In the genomic region with DNA sequence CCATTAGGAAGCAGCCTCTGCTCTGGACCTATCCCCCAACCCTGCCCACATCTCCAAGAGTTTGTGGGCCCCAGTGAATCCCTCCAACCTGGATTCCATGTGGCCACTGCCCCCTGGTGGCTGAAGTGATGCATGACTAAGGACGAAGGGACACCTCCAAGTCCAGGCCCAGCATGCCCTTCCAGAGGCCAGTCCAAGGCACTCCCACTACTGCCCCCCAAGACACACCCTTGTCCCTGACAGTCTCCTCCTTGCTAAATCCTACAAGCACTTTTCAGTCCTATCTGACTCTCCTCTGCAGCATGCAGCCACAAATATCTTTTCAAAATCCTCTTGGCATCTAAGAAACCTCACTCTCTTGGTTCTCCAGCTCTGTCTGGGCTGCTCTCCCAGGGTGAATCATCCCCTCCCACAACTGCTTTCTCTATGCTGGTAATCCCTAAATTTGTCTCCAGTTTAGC, we compare ENCODE assay signal across 8 cellular contexts. TPM values are rescaled to one million over a fixed set of nuclear protein-coding genes. Genes with fewer than 3 reads are reported as not detected.
DNase-seq lines count a peak whose midpoint lies in the region; ATAC-seq lines count a peak whose summit lies in the region.

No MANE protein-coding gene starts in this region.

- peak overlapping the region; percentile 59 to 89 (median 69) for H3K27ac Mint-ChIP-seq in CD4-positive, CD25-positive, alpha-beta regulatory T cell
- peak overlapping the region in 3 of 6 donors; percentile 32 to 78 (median 37) for H3K27ac Mint-ChIP-seq in naive B cell
- H3K27ac Mint-ChIP-seq in stimulated activated effector memory CD8-positive, alpha-beta T cell treated with anti-CD3 and anti-CD28 coated beads, Interleukin-12 subunit alpha, Interleukin-12 subunit beta, amount 100 ng/mL, for 72 hours: peak overlapping the region; percentile 85

- H3K9me3 ChIP-seq in CD4-positive, CD25-positive, alpha-beta regulatory T cell (ENCODE audit: control insufficient read depth in 2 of 2, low read length in 2 of 2): no peaks in the 10 kb centered on the region

- H3K4me1 Mint-ChIP-seq in CD4-positive, CD25-positive, alpha-beta regulatory T cell: peaks cover 24 to 67% (median 34%) of the 10 kb centered on the region in 4 donors
- H3K4me1 Mint-ChIP-seq in naive B cell: peaks cover 37 to 51% (median 40%) of the 10 kb centered on the region in 3 donors
- peaks cover 50% of the 10 kb centered on the region for H3K4me1 Mint-ChIP-seq in stimulated activated effector memory CD8-positive, alpha-beta T cell treated with anti-CD3 and anti-CD28 coated beads, Interleukin-12 subunit alpha, Interleukin-12 subunit beta, amount 100 ng/mL, for 72 hours

- peaks cover 4% of the 10 kb centered on the region for H3K27me3 ChIP-seq in CD4-positive, CD25-positive, alpha-beta regulatory T cell (ENCODE audit: control insufficient read depth, insufficient read depth, low read length)

- no peaks in the 10 kb centered on the region for H3K9me3 Mint-ChIP-seq in CD4-positive, CD25-positive, alpha-beta regulatory T cell
- no peaks in the 10 kb centered on the region for H3K9me3 Mint-ChIP-seq in naive B cell
- no peaks in the 10 kb centered on the region for H3K9me3 Mint-ChIP-seq in stimulated activated effector memory CD8-positive, alpha-beta T cell treated with anti-CD3 and anti-CD28 coated beads, Interleukin-12 subunit alpha, Interleukin-12 subunit beta, amount 100 ng/mL, for 72 hours

- H3K4me3 ChIP-seq in CD4-positive, CD25-positive, alpha-beta regulatory T cell (ENCODE audit: low read depth, low read length): peak overlapping the region; percentile 22

- H3K27ac ChIP-seq in CD4-positive, CD25-positive, alpha-beta regulatory T cell (ENCODE audit: insufficient read depth, low read length, poor library complexity, severe bottlenecking): no peak overlapping the region

- no peaks in the 10 kb centered on the region for H3K36me3 ChIP-seq in CD4-positive, CD25-positive, alpha-beta regulatory T cell (ENCODE audit: control insufficient read depth, insufficient read depth, low read length)

- peak; percentile 57 to 74 (median 61) for DNase-seq in CD4-positive, CD25-positive, alpha-beta regulatory T cell
- DNase-seq in HK-2 (ENCODE audit: unreplicated experiment) (peak; percentile 67), NOMO-1 (lab: John Stamatoyannopoulos, UW; ENCODE audit: unreplicated experiment in 2 of 2) (peak; percentile 22 to 52), epidermal melanocyte (ENCODE audit: insufficient read length, low spot score) (peak; percentile 81), naive B cell (peak; percentile 48)
- DNase-seq in activated CD8-positive, alpha-beta memory T cell treated with anti-CD3 and anti-CD28 coated beads, Interleukin-2, amount 50 U/mL, for 4 hours: peak; percentile 75
- DNase-seq in stimulated activated effector memory CD8-positive, alpha-beta T cell treated with anti-CD3 and anti-CD28 coated beads, Interleukin-12 subunit alpha, Interleukin-12 subunit beta, amount 100 ng/mL, for 72 hours (ENCODE audit: low spot score in 2 of 2): peak; percentile 68 to 88

- no peaks in the 10 kb centered on the region for H3K36me3 Mint-ChIP-seq in CD4-positive, CD25-positive, alpha-beta regulatory T cell
- no peaks in the 10 kb centered on the region for H3K36me3 Mint-ChIP-seq in naive B cell
- H3K36me3 Mint-ChIP-seq in stimulated activated effector memory CD8-positive, alpha-beta T cell treated with anti-CD3 and anti-CD28 coated beads, Interleukin-12 subunit alpha, Interleukin-12 subunit beta, amount 100 ng/mL, for 72 hours: peaks cover 5% of the 10 kb centered on the region

- ATAC-seq in CD4-positive, CD25-positive, alpha-beta regulatory T cell (ENCODE audit: low read depth in 2 of 2): peak in 1 of 2 donors; percentile 60
- ATAC-seq in naive B cell (ENCODE audit: low read depth in 2 of 2) (peak; percentile 32 to 51), HG02678 (IDR thresholded peaks at IDR 0.05; ENCODE audit: unreplicated experiment) (no peak)
- peak; percentile 70 for ATAC-seq in stimulated activated effector memory CD8-positive, alpha-beta T cell treated with anti-CD3 and anti-CD28 coated beads, Interleukin-12 subunit alpha, Interleukin-12 subunit beta, amount 100 ng/mL, for 72 hours

- peak overlapping the region in 2 of 4 donors; percentile 45 to 76 for H3K4me3 Mint-ChIP-seq in CD4-positive, CD25-positive, alpha-beta regulatory T cell
- peak overlapping the region in 2 of 8 donors; percentile 3 to 34 for H3K4me3 Mint-ChIP-seq in naive B cell
- H3K4me3 Mint-ChIP-seq in stimulated activated effector memory CD8-positive, alpha-beta T cell treated with anti-CD3 and anti-CD28 coated beads, Interleukin-12 subunit alpha, Interleukin-12 subunit beta, amount 100 ng/mL, for 72 hours: no peak overlapping the region

- H3K27me3 Mint-ChIP-seq in CD4-positive, CD25-positive, alpha-beta regulatory T cell: peaks cover 9% of the 10 kb centered on the region
- peaks cover 0 to 6% (median 5%) of the 10 kb centered on the region in 3 donors for H3K27me3 Mint-ChIP-seq in naive B cell

- peaks cover 26% of the 10 kb centered on the region for H3K4me1 ChIP-seq in CD4-positive, CD25-positive, alpha-beta regulatory T cell (ENCODE audit: control insufficient read depth, insufficient read depth, low read length, poor library complexity, severe bottlenecking)

RNA-seq across cellular contexts. Expression of a gene that starts 33.0 kb away (rescaled TPM):
- 99.8 TPM for total RNA-seq in CD4-positive, CD25-positive, alpha-beta regulatory T cell
- 100 to 1,000 TPM; 155 to 179 (median 161) TPM for polyA plus RNA-seq in CD4-positive, CD25-positive, alpha-beta regulatory T cell
- polyA plus RNA-seq in naive B cell (ENCODE audit: low read depth in 6 of 6): 100 to 1,000 TPM; 127 to 150 (median 140) TPM

RNA-seq across cellular contexts. Expression of a gene that starts 35.7 kb away (rescaled TPM):
- total RNA-seq in CD4-positive, CD25-positive, alpha-beta regulatory T cell: 8.8 TPM
- polyA plus RNA-seq in CD4-positive, CD25-positive, alpha-beta regulatory T cell: 1 to 10 TPM; 4.0 to 7.7 (median 5.3) TPM
- 1 to 10 TPM in 5 of 6 donors, not detected in 1; 4.0 to 8.6 (median 5.1) TPM for polyA plus RNA-seq in naive B cell (ENCODE audit: low read depth in 6 of 6)

RNA-seq across cellular contexts. Expression of a gene that starts 52.2 kb away (rescaled TPM):
- 48.9 TPM for total RNA-seq in CD4-positive, CD25-positive, alpha-beta regulatory T cell
- 1 to 10 TPM; 4.2 to 7.2 (median 6.4) TPM for polyA plus RNA-seq in CD4-positive, CD25-positive, alpha-beta regulatory T cell
- 10 to 100 TPM; 16.5 to 96.9 (median 24.0) TPM for polyA plus RNA-seq in naive B cell (ENCODE audit: low read depth in 6 of 6)

RNA-seq across cellular contexts. Expression of a gene that starts 58.0 kb away (rescaled TPM):
- total RNA-seq in CD4-positive, CD25-positive, alpha-beta regulatory T cell: 31.3 TPM
- polyA plus RNA-seq in CD4-positive, CD25-positive, alpha-beta regulatory T cell: 10 to 100 TPM; 12.0 to 16.0 (median 12.9) TPM
- 10 to 100 TPM; 11.7 to 30.9 (median 18.3) TPM for polyA plus RNA-seq in naive B cell (ENCODE audit: low read depth in 6 of 6)
